Comparison of ENCODE assay signal across 1 cellular context in genomic region chr4:168293386-168293975, GRCh38.
TF ChIP-seq lines count a peak whose summit lies in the region.

No MANE protein-coding gene starts in this region.

TF ChIP-seq in GM23338, 12 proteins besides CTCF, POLR2A, EP300 and RAD21 (continued from another document):
- no peak for TF ChIP-seq ETS1 (IDR thresholded peaks at IDR 0.05)
- TF ChIP-seq ZNF114 (CRISPR knock-in tag; IDR thresholded peaks at IDR 0.05), result no peak
- no peak for TF ChIP-seq EZH2phosphoT487 (IDR thresholded peaks at IDR 0.05; ENCODE audit: unreplicated experiment)
